10 cellular contexts compared by ENCODE assay signal in the genomic region with DNA sequence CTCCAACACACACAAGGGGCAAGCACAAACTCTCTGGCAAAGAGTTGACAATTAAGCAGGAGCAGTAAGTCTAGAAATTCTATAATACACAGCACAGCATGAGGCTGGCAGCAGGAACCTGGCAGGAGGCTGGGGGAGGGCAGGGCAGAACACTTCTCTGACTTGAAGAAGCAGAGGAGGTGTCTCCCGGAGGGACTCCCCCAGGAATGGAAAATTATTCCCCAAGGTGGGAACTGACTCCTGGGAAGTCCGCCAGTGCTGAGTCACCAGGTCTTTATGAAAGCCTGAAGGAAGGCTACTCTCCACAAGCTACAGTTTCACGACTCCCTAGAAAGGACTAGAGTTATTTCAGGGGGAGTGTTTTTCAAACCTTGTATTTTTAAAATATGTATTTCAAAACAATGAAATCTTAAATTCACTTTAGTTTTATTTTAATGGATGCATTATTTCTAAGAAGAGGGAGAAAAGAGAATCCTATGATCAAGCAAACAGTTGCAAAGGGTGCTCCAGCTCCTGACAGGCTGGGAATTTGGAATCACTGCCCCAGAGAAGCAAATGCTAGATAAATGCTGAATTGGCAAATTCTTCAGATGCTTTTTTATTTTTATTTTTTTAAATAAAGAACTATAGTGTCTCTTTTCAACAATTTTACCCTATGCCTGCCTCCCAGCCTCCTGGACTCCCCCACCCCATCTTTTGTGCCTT.
DNase-seq lines count a peak whose midpoint lies in the region; ATAC-seq, FAIRE-seq and TF ChIP-seq lines count a peak whose summit lies in the region.
"Had no signal": no experiment of that assay in that cellular context is flagged by ENCODE, and none has a peak within 500 bp of the region (broad histone marks: within the 10 kb centered on the region; RNA-seq: fewer than 3 reads in every experiment).

No MANE protein-coding gene starts in this region.

- no peak overlapping the region for H3K27ac ChIP-seq in left ventricle myocardium inferior (replicated peaks)
- H3K27ac ChIP-seq: BLaER1 had no signal

- DNase-seq in Right ventricle myocardium inferior (ENCODE audit: missing footprints): peak; percentile 76
- DNase-seq in left ventricle myocardium inferior: no peak
- peak; percentile 68 for DNase-seq in amniotic epithelial cell (ENCODE audit: low read depth)
- DNase-seq in kidney epithelial cell (ENCODE audit: low read depth): peak; percentile 67
- peak; percentile 75 for DNase-seq in urothelium cell line (ENCODE audit: low spot score)
- DNase-seq in NCI-H510A (lab: John Stamatoyannopoulos, UW): no peak
- no peak for DNase-seq in NAMALWA (ENCODE audit: low spot score)
- DNase-seq: effector memory CD8-positive, alpha-beta T cell had no signal

- no peak overlapping the region for H3K4me3 ChIP-seq in left ventricle myocardium inferior
- no peak overlapping the region for H3K4me3 ChIP-seq in kidney epithelial cell (ENCODE audit: low read depth, low read length)
- H3K4me3 ChIP-seq: BLaER1 had no signal

- H3K27me3 ChIP-seq in left ventricle myocardium inferior (ENCODE audit: low read depth) (no peaks in the 10 kb centered on the region), kidney epithelial cell (ENCODE audit: control insufficient read depth, insufficient read depth, low read length) (no peaks in the 10 kb centered on the region)
- H3K27me3 ChIP-seq: BLaER1 had no signal

- no peak for FAIRE-seq in urothelium cell line (lab: Jason Lieb, UNC)

- H3K9me3 ChIP-seq in left ventricle myocardium inferior (replicated peaks): peaks cover 8% of the 10 kb centered on the region

- peaks cover 12% of the 10 kb centered on the region for H3K4me1 ChIP-seq in left ventricle myocardium inferior
- H3K4me1 ChIP-seq: BLaER1 had no signal

- no peak for TF ChIP-seq CTCF in left ventricle myocardium inferior (IDR thresholded peaks at IDR 0.05; ENCODE audit: borderline replicate concordance)
- no peak for TF ChIP-seq CTCF in kidney epithelial cell (IDR thresholded peaks at IDR 0.05; ENCODE audit: insufficient read depth, low read length, poor library complexity, severe bottlenecking)

- peak; percentile 60 for ATAC-seq in Right ventricle myocardium inferior
- no peak for ATAC-seq in HG02571 (IDR thresholded peaks at IDR 0.05; ENCODE audit: unreplicated experiment)
- ATAC-seq: effector memory CD8-positive, alpha-beta T cell had no signal

- intact Hi-C loops in Right ventricle myocardium inferior (cut with DNase I) (no loop called here), left ventricle myocardium inferior (cut with micrococcal nuclease) (no loop called here)

- no peaks in the 10 kb centered on the region for H3K36me3 ChIP-seq in left ventricle myocardium inferior
- no peaks in the 10 kb centered on the region for H3K36me3 ChIP-seq in kidney epithelial cell (ENCODE audit: control insufficient read depth, insufficient read depth, low read length)
- H3K36me3 ChIP-seq: BLaER1 had no signal

Comparison
In these comparisons a context has a peak if more than half of its experiments do, and no peak if none do; other contexts are left out.
1. DNase-seq: peak in Right ventricle myocardium inferior (single experiment), amniotic epithelial cell (single experiment), kidney epithelial cell (single experiment) and urothelium cell line (single experiment); none in left ventricle myocardium inferior (single experiment), NCI-H510A (single experiment) and NAMALWA (single experiment).